In the genomic region with DNA sequence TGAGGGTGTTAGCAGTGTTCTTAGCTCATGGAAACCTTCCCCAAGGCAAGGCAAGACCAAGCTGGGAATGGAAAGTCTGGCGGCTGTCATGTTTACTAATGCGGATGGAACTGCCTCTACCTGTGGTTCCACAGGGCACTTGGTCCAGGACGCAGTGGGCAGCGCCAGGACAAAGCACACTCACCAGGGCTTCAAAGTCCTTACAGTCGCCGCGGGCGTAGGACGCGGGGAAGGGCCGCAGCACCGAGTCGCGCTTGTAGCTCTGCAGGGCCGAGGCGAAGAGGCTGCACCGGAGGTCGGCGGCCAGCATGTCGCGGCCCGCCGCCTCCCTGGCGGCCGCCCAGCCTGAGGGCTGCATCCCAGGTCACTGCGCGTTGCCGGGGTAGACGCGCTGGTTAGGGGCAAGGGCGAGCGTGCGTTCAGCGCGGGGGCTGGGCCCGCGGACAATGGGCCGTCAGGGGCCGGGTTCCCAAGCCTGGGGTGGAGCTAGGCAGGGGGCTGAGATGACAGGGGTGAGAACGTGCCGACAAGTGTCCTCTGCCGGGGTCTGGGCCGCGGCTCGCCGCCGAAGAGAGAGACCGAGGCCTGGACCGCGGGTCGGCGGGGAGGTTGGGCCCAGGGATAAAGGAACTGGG, we compare ENCODE assay signal across 9 cellular contexts. TPM values are rescaled to one million over a fixed set of nuclear protein-coding genes. Genes with fewer than 3 reads are reported as not detected.
DNase-seq lines count a peak whose midpoint lies in the region; ATAC-seq and TF ChIP-seq lines count a peak whose summit lies in the region.
"Had no signal": no experiment of that assay in that cellular context is flagged by ENCODE, and none has a peak within 500 bp of the region (broad histone marks: within the 10 kb centered on the region; RNA-seq: fewer than 3 reads in every experiment).

No MANE protein-coding gene starts in this region.

- H3K36me3 ChIP-seq in OCI-LY1 (ENCODE audit: insufficient read depth, low read length) = no peaks in the 10 kb centered on the region

- ATAC-seq in HG02870 (IDR thresholded peaks at IDR 0.05; ENCODE audit: unreplicated experiment) (peak; percentile 37), left lobe of liver (peak; percentile 76)

- peaks cover 20% of the 10 kb centered on the region for H3K4me1 ChIP-seq in OCI-LY1 (ENCODE audit: insufficient read depth, low read length, severe bottlenecking)

- H3K9ac ChIP-seq in OCI-LY1 (ENCODE audit: low read length) = peak overlapping the region; percentile 81

- peaks cover 6% of the 10 kb centered on the region for H3K36me3 Mint-ChIP-seq in stimulated activated naive CD8-positive, alpha-beta T cell treated with anti-CD3 and anti-CD28 coated beads, Interleukin-15, Interleukin-2, amounts not matched to agents 100 ng/mL and 50 ng/mL, for 24 hours (ENCODE audit: low read depth)

- no peaks in the 10 kb centered on the region for H3K27me3 Mint-ChIP-seq in stimulated activated naive CD8-positive, alpha-beta T cell treated with anti-CD3 and anti-CD28 coated beads, Interleukin-15, Interleukin-2, amounts not matched to agents 100 ng/mL and 50 ng/mL, for 24 hours

- H3K4me1 Mint-ChIP-seq in stimulated activated naive CD8-positive, alpha-beta T cell treated with anti-CD3 and anti-CD28 coated beads, Interleukin-15, Interleukin-2, amounts not matched to agents 100 ng/mL and 50 ng/mL, for 24 hours (ENCODE audit: low read depth) = peaks cover 26% of the 10 kb centered on the region

- no peak overlapping the region for H2AFZ ChIP-seq in OCI-LY1 (ENCODE audit: low read length)

- no peaks in the 10 kb centered on the region for H4K20me1 ChIP-seq in OCI-LY1 (ENCODE audit: insufficient read depth, low read length)

- no peaks in the 10 kb centered on the region for H3K27me3 ChIP-seq in OCI-LY1 (ENCODE audit: insufficient read depth, low read length)

- peak overlapping the region; percentile 84 for H3K4me3 Mint-ChIP-seq in stimulated activated naive CD8-positive, alpha-beta T cell treated with anti-CD3 and anti-CD28 coated beads, Interleukin-15, Interleukin-2, amounts not matched to agents 100 ng/mL and 50 ng/mL, for 24 hours

- DNase-seq in AG09309 (ENCODE audit: low read depth) (no peak), GM13977 (ENCODE audit: low spot score) (peak; percentile 50), cerebellar cortex (ENCODE audit: low spot score) (peak; percentile 60), left lobe of liver (ENCODE audit: low spot score) (peak; percentile 89), kidney glomerular epithelial cell (lab: John Stamatoyannopoulos, UW) (no peak)

- H3K9me3 ChIP-seq in OCI-LY1 (ENCODE audit: low read length) = no peaks in the 10 kb centered on the region

- H3K9me2 ChIP-seq in OCI-LY1 (ENCODE audit: low read depth, low read length) = no peaks in the 10 kb centered on the region

- H3K79me2 ChIP-seq in OCI-LY1 (ENCODE audit: insufficient read depth, low read length) = no peaks in the 10 kb centered on the region

- peak overlapping the region; percentile 79 for H3K27ac Mint-ChIP-seq in stimulated activated naive CD8-positive, alpha-beta T cell treated with anti-CD3 and anti-CD28 coated beads, Interleukin-15, Interleukin-2, amounts not matched to agents 100 ng/mL and 50 ng/mL, for 24 hours

- H3F3A ChIP-seq in OCI-LY1 (ENCODE audit: insufficient read depth, low read length) = no peaks in the 10 kb centered on the region

- no peaks in the 10 kb centered on the region for H3K9me3 Mint-ChIP-seq in stimulated activated naive CD8-positive, alpha-beta T cell treated with anti-CD3 and anti-CD28 coated beads, Interleukin-15, Interleukin-2, amounts not matched to agents 100 ng/mL and 50 ng/mL, for 24 hours

- in situ Hi-C loops in GM13977 (cut with MboI; ENCODE audit: low pct_unique_long_range_greater_than_20kb, low sequenced_read_pairs, unreplicated experiment) = loop anchor here (25.0 kb wide), 2 partner anchors 99 to 224 kb away; a partner anchor contains a TSS

- H3K4me2 ChIP-seq in OCI-LY1 (ENCODE audit: low read length) = peak overlapping the region; percentile 97

- H3K27ac ChIP-seq in OCI-LY1 (ENCODE audit: low read depth, low read length, poor library complexity, severe bottlenecking) = no peak overlapping the region

- H3K4me3 ChIP-seq in AG09309 (ENCODE audit: control insufficient read depth, low read depth, low read length) (peak overlapping the region; percentile 83), OCI-LY1 (ENCODE audit: low read depth, low read length, poor library complexity, severe bottlenecking) (peak overlapping the region; percentile 74)

- no peak for TF ChIP-seq CTCF in AG09309 (IDR thresholded peaks at IDR 0.05; ENCODE audit: control insufficient read depth, insufficient read depth, low read depth, low read length, missing control alignments)
- TF ChIP-seq CTCF in GM13977 (IDR thresholded peaks at IDR 0.05; ENCODE audit: extremely low read depth, insufficient read depth, missing control alignments) = no peak
- no peak for TF ChIP-seq CTCF in OCI-LY1 (IDR thresholded peaks at IDR 0.05; ENCODE audit: low read length)

RNA-seq across cellular contexts. Expression of a gene that starts 0.5 kb away (rescaled TPM):
- 9.8 TPM for total RNA-seq in left lobe of liver

RNA-seq across cellular contexts. Expression of a gene that starts 9.7 kb away (rescaled TPM):
- not detected for total RNA-seq in left lobe of liver
- total RNA-seq: NCI-H460 had no signal

RNA-seq across cellular contexts. Expression of a gene that starts 18.3 kb away (rescaled TPM):
- not detected for total RNA-seq in left lobe of liver
- total RNA-seq: NCI-H460 had no signal

Comparison
In these comparisons a context has a peak if more than half of its experiments do, and no peak if none do; other contexts are left out.
1. DNase-seq: peak in GM13977 (single experiment), cerebellar cortex (single experiment) and left lobe of liver (single experiment); none in AG09309 (single experiment) and kidney glomerular epithelial cell (single experiment).